16 cellular contexts compared by ENCODE assay signal in genomic region chr6:136546321-136546720, GRCh38. TPM values are rescaled to one million over a fixed set of nuclear protein-coding genes. Genes with fewer than 3 reads are reported as not detected.
DNase-seq lines count a peak whose midpoint lies in the region; ATAC-seq, FAIRE-seq and TF ChIP-seq lines count a peak whose summit lies in the region.
"Had no signal": no experiment of that assay in that cellular context is flagged by ENCODE, and none has a peak within 500 bp of the region (broad histone marks: within the 10 kb centered on the region; RNA-seq: fewer than 3 reads in every experiment).

No MANE protein-coding gene starts in this region.

- no peak for DNase-seq in Calu3
- DNase-seq in RCC 7860 (ENCODE audit: low spot score): peak; percentile 22
- peak; percentile 77 for DNase-seq in kidney tubule cell (ENCODE audit: low spot score)
- no peak for DNase-seq in natural killer cell
- no peak for DNase-seq in activated naive CD8-positive, alpha-beta T cell treated with anti-CD3 and anti-CD28 coated beads for 36 hours
- no peak for DNase-seq in dermis blood vessel endothelial cell
- DNase-seq: BE2C; CD4-positive, alpha-beta memory T cell; DND-41; GF-D8; HCEC 1CT; HFFc6 had no signal

- TF ChIP-seq CTCF in Calu3 (IDR thresholded peaks at IDR 0.05; ENCODE audit: unreplicated experiment): no peak
- TF ChIP-seq CTCF in natural killer cell (IDR thresholded peaks at IDR 0.05): no peak

- intact Hi-C loops in Calu3 (cut with micrococcal nuclease; ENCODE audit: unreplicated experiment) (loop anchor here (5.0 to 10.0 kb wide), 2 partner anchors 204 to 272 kb away; no protein-coding TSS in a partner anchor), natural killer cell (cut with micrococcal nuclease) (no loop called here)

- no peak for ATAC-seq in natural killer cell
- no peak for ATAC-seq in stimulated activated memory B cell treated with anti-CD40 and anti-IgM and Interleukin-4, amounts not matched to agents 10 μg/mL and 1 μg/mL and 100 μg/mL, for 72 hours

- H3K4me3 Mint-ChIP-seq in Calu3 (ENCODE audit: low read depth, unreplicated experiment) (peak overlapping the region; percentile 40), natural killer cell (no peak overlapping the region)
- no peak overlapping the region for H3K4me3 Mint-ChIP-seq in stimulated activated memory B cell treated with anti-CD40 and anti-IgM and Interleukin-4, amounts not matched to agents 10 μg/mL and 1 μg/mL and 100 μg/mL, for 72 hours
- H3K4me3 Mint-ChIP-seq in activated naive CD8-positive, alpha-beta T cell treated with anti-CD3 and anti-CD28 coated beads for 36 hours: no peak overlapping the region
- H3K4me3 Mint-ChIP-seq: CD4-positive, alpha-beta memory T cell; HFFc6 had no signal

- no TSS peak for BruUV-seq in Calu3 (replicated peaks; lab: Mats Ljungman, UMichigan)

- H3K27me3 Mint-ChIP-seq in Calu3 (ENCODE audit: unreplicated experiment): no peaks in the 10 kb centered on the region
- H3K27me3 Mint-ChIP-seq in natural killer cell (ENCODE audit: low read depth in 2 of 2): peaks cover 35 to 54% of the 10 kb centered on the region in 2 donors
- peaks cover 51% of the 10 kb centered on the region for H3K27me3 Mint-ChIP-seq in stimulated activated memory B cell treated with anti-CD40 and anti-IgM and Interleukin-4, amounts not matched to agents 10 μg/mL and 1 μg/mL and 100 μg/mL, for 72 hours
- H3K27me3 Mint-ChIP-seq in activated naive CD8-positive, alpha-beta T cell treated with anti-CD3 and anti-CD28 coated beads for 36 hours: peaks cover 72% of the 10 kb centered on the region

- H3K36me3 Mint-ChIP-seq in Calu3 (ENCODE audit: insufficient read depth, unreplicated experiment) (peaks cover 23% of the 10 kb centered on the region), natural killer cell (no peaks in the 10 kb centered on the region)
- no peaks in the 10 kb centered on the region for H3K36me3 Mint-ChIP-seq in stimulated activated memory B cell treated with anti-CD40 and anti-IgM and Interleukin-4, amounts not matched to agents 10 μg/mL and 1 μg/mL and 100 μg/mL, for 72 hours
- H3K36me3 Mint-ChIP-seq in activated naive CD8-positive, alpha-beta T cell treated with anti-CD3 and anti-CD28 coated beads for 36 hours: no peaks in the 10 kb centered on the region
- H3K36me3 Mint-ChIP-seq: CD4-positive, alpha-beta memory T cell had no signal

- H3K9me3 Mint-ChIP-seq in Calu3 (ENCODE audit: low read depth, unreplicated experiment) (no peaks in the 10 kb centered on the region), natural killer cell (no peaks in the 10 kb centered on the region)
- no peaks in the 10 kb centered on the region for H3K9me3 Mint-ChIP-seq in stimulated activated memory B cell treated with anti-CD40 and anti-IgM and Interleukin-4, amounts not matched to agents 10 μg/mL and 1 μg/mL and 100 μg/mL, for 72 hours
- H3K9me3 Mint-ChIP-seq in activated naive CD8-positive, alpha-beta T cell treated with anti-CD3 and anti-CD28 coated beads for 36 hours: no peaks in the 10 kb centered on the region
- H3K9me3 Mint-ChIP-seq: CD4-positive, alpha-beta memory T cell; HFFc6 had no signal

- H3K27ac Mint-ChIP-seq in Calu3 (ENCODE audit: unreplicated experiment) (peak overlapping the region; percentile 39), natural killer cell (no peak overlapping the region)
- no peak overlapping the region for H3K27ac Mint-ChIP-seq in stimulated activated memory B cell treated with anti-CD40 and anti-IgM and Interleukin-4, amounts not matched to agents 10 μg/mL and 1 μg/mL and 100 μg/mL, for 72 hours
- H3K27ac Mint-ChIP-seq in activated naive CD8-positive, alpha-beta T cell treated with anti-CD3 and anti-CD28 coated beads for 36 hours: no peak overlapping the region
- H3K27ac Mint-ChIP-seq: CD4-positive, alpha-beta memory T cell; HFFc6 had no signal

- H3K4me1 Mint-ChIP-seq in Calu3 (ENCODE audit: low read depth, unreplicated experiment) (peaks cover 35% of the 10 kb centered on the region), natural killer cell (peaks cover 0 to 6% of the 10 kb centered on the region in 2 donors)
- peaks cover 6% of the 10 kb centered on the region for H3K4me1 Mint-ChIP-seq in stimulated activated memory B cell treated with anti-CD40 and anti-IgM and Interleukin-4, amounts not matched to agents 10 μg/mL and 1 μg/mL and 100 μg/mL, for 72 hours
- H3K4me1 Mint-ChIP-seq in activated naive CD8-positive, alpha-beta T cell treated with anti-CD3 and anti-CD28 coated beads for 36 hours: no peaks in the 10 kb centered on the region

- CTCF ChIA-PET in Calu3 (lab: Charles Lee): no interaction called here

- FAIRE-seq in RCC 7860 (lab: Jason Lieb, UNC): peak; percentile 39
- FAIRE-seq: A204.1, GM19239, HTR-8/SVneo had no signal

RNA-seq across cellular contexts. Expression of gene MAP7, which starts 3.9 kb away (rescaled TPM):
- total RNA-seq in Calu3 (2022) (29.5 and 30.1 TPM in 2 replicates), natural killer cell (under 1 TPM; 0.14 to 0.68 (median 0.14) TPM), dermis blood vessel endothelial cell (0.34 and 1.1 TPM in 2 replicates)
- total RNA-seq in activated naive CD8-positive, alpha-beta T cell treated with anti-CD3 and anti-CD28 coated beads for 36 hours: 1 to 10 TPM in 1 of 2 experiments, under 1 TPM in 1; 0.78 to 1.0 TPM

Comparison
In these comparisons a context has a peak if more than half of its experiments do, and no peak if none do; other contexts are left out.
1. DNase-seq: peak in RCC 7860 (single experiment) and kidney tubule cell (single experiment); none in Calu3 (single experiment), natural killer cell (single experiment), activated naive CD8-positive, alpha-beta T cell treated with anti-CD3 and anti-CD28 coated beads for 36 hours (single experiment) and dermis blood vessel endothelial cell (single experiment).
2. RNA of gene MAP7, which starts 3.9 kb away (total RNA-seq): 29.5 to 30.1 TPM in Calu3; 0.78 to 1.0 TPM in activated naive CD8-positive, alpha-beta T cell treated with anti-CD3 and anti-CD28 coated beads for 36 hours, 0.34 to 1.1 TPM in dermis blood vessel endothelial cell and 0.14 to 0.68 TPM in natural killer cell; every median in the first group is over 10 times any median in the second.